In genomic region chr4:20248155-20248558, GRCh38 we compare ENCODE assay signal across 9 cellular contexts. TPM values are rescaled to one million over a fixed set of nuclear protein-coding genes. Genes with fewer than 3 reads are reported as not detected.
DNase-seq lines count a peak whose midpoint lies in the region; ATAC-seq, FAIRE-seq and TF ChIP-seq lines count a peak whose summit lies in the region.
"Had no signal": no experiment of that assay in that cellular context is flagged by ENCODE, and none has a peak within 500 bp of the region (broad histone marks: within the 10 kb centered on the region; RNA-seq: fewer than 3 reads in every experiment).

No MANE protein-coding gene starts in this region.

- H3K36me3 ChIP-seq in K562 (ENCODE audit: control insufficient read depth, insufficient read depth, low read length) (no peaks in the 10 kb centered on the region), liver (ENCODE audit: control insufficient read depth in 4 of 4, insufficient read depth in 3 of 4, low read depth in 1 of 4, low read length in 3 of 4) (no peaks in the 10 kb centered on the region)
- H3K36me3 ChIP-seq: gastrocnemius medialis had no signal

- peak; percentile 43 for ATAC-seq in GM21723 (IDR thresholded peaks at IDR 0.05; ENCODE audit: unreplicated experiment)
- peak; percentile 31; the same call in 1 of the 3 replicates for ATAC-seq in K562
- ATAC-seq in HG02610 (IDR thresholded peaks at IDR 0.05; ENCODE audit: unreplicated experiment): no peak
- no peak for ATAC-seq in GM18870 (IDR thresholded peaks at IDR 0.05; ENCODE audit: unreplicated experiment)
- no peak for ATAC-seq in HG02588 (IDR thresholded peaks at IDR 0.05; ENCODE audit: unreplicated experiment)

- no peak overlapping the region for H2AFZ ChIP-seq in K562 (ENCODE audit: low read depth, low read length)

- WGBS in K562 (ENCODE audit: insufficient coverage, low coverage, missing lambda C conversion rate): 0% methylated on average over 3 of the region's 3 CpGs
- WGBS in liver: 7% methylated on average over 3 of the region's 3 CpGs

- no TSS peak for BruUV-seq in K562 (replicated peaks; lab: Mats Ljungman, UMichigan)

- H3K27ac ChIP-seq in K562 (ENCODE audit: extremely low read depth, low read depth, low read length): no peak overlapping the region
- no peak overlapping the region for H3K27ac ChIP-seq in liver (ENCODE audit: low read depth in 1 of 2, low read length in 2 of 2)
- H3K27ac ChIP-seq: gastrocnemius medialis had no signal

- no peaks in the 10 kb centered on the region for H4K20me1 ChIP-seq in K562 (replicated peaks; ENCODE audit: control insufficient read depth, insufficient read depth, low read length)

- H3K9me3 ChIP-seq in K562 (replicated peaks; ENCODE audit: control insufficient read depth, insufficient read depth, low read depth, low read length) (no peaks in the 10 kb centered on the region), liver (ENCODE audit: control insufficient read depth in 4 of 4, low read length in 3 of 4) (no peaks in the 10 kb centered on the region)
- H3K9me3 ChIP-seq: gastrocnemius medialis had no signal

- no peaks in the 10 kb centered on the region for H3K79me2 ChIP-seq in K562 (ENCODE audit: control insufficient read depth, insufficient read depth, low read length)

- peaks cover 0 to 7% of the 10 kb centered on the region in 2 experiments; a peak in 2 of 5 replicates for H3K4me1 ChIP-seq in K562 (replicated peaks in 1 of 2; ENCODE audit: control insufficient read depth in 2 of 2, insufficient read depth in 2 of 2, low read length in 2 of 2)
- H3K4me1 ChIP-seq in liver (ENCODE audit: control insufficient read depth in 4 of 4, insufficient read depth in 4 of 4, low read length in 3 of 4): peaks cover 0 to 20% (median 13%) of the 10 kb centered on the region in 4 donors

- POLR2A ChIA-PET in K562 (lab: Yijun Ruan, JAX): no interaction called here

- CTCF ChIA-PET in K562 (lab: Yijun Ruan, JAX; ENCODE audit: low intra/inter-chr PET ratio): interaction anchor here (0.6 kb wide), 1 partner anchor 398 kb away, joined by 3 read pairs; no protein-coding TSS in a partner anchor

- H3K27me3 ChIP-seq in K562 (ENCODE audit: control insufficient read depth in 2 of 2, insufficient read depth in 2 of 2, low read length in 2 of 2) (peaks cover 0 to 7% of the 10 kb centered on the region in 2 experiments; a peak in 2 of 5 replicates), liver (ENCODE audit: control insufficient read depth in 4 of 4, insufficient read depth in 4 of 4, low read length in 3 of 4) (no peaks in the 10 kb centered on the region)

- in situ Hi-C loops in K562 (cut with MboI): no loop called here

- TF ChIP-seq RAD21 in K562 (CRISPR knock-in tag; conservative IDR thresholded peaks at IDR 0.05 in 1 of 2, IDR thresholded peaks at IDR 0.05 in 1 of 2) (no peak), liver (IDR thresholded peaks at IDR 0.05) (peak; percentile 74 to 76)

- no peak overlapping the region for H3K9ac ChIP-seq in K562 (ENCODE audit: insufficient read depth in 1 of 2, low read depth in 2 of 2, low read length in 2 of 2)
- no peak overlapping the region for H3K9ac ChIP-seq in liver (ENCODE audit: low read depth in 1 of 2, low read length in 2 of 2)

- TF ChIP-seq POLR2A in K562 (conservative IDR thresholded peaks at IDR 0.05): no peak

- H3K9me1 ChIP-seq in K562 (ENCODE audit: control insufficient read depth, insufficient read depth, low read length): no peaks in the 10 kb centered on the region

- H3K4me2 ChIP-seq in K562 (ENCODE audit: insufficient read depth, low read length): no peak overlapping the region

- TF ChIP-seq CTCF in AG09309 (IDR thresholded peaks at IDR 0.05; ENCODE audit: control insufficient read depth, insufficient read depth, low read depth, low read length, missing control alignments) (peak; percentile 66), K562 (IDR thresholded peaks at IDR 0.05 in 2 of 3, conservative IDR thresholded peaks at IDR 0.05 in 1 of 3; ENCODE audit: insufficient read depth in 2 of 3, low read depth in 1 of 3, low read length in 3 of 3) (peak in 2 of 3 experiments; percentile 34 to 46; a peak in 3 of 6 replicates), liver (IDR thresholded peaks at IDR 0.05; ENCODE audit: low read depth, low read length, missing input control) (peak; percentile 51)

- intact Hi-C loops in K562 (cut with micrococcal nuclease): loop anchor here (2.0 to 10.0 kb wide), 2 partner anchors 1023 to 1559 kb away; no protein-coding TSS in a partner anchor

- H3K4me3 ChIP-seq in AG09309 (ENCODE audit: control insufficient read depth, low read depth, low read length) (no peak overlapping the region), K562 (no peak overlapping the region), liver (ENCODE audit: low read depth in 1 of 3, low read length in 3 of 3) (no peak overlapping the region)
- H3K4me3 ChIP-seq: gastrocnemius medialis had no signal

- TF ChIP-seq EP300 in K562 (IDR thresholded peaks at IDR 0.05; ENCODE audit: low read length): no peak

- DNase-seq in AG09309 (ENCODE audit: low read depth) (peak; percentile 81), NCI-H345 (lab: John Stamatoyannopoulos, UW) (peak; percentile 45), K562 (ENCODE audit: extremely low read depth in 1 of 4, low spot score in 3 of 4) (peak in 1 of 4 experiments; percentile 9)
- DNase-seq: gastrocnemius medialis had no signal

- no peak for FAIRE-seq in K562 (lab: Jason Lieb, UNC)

TF ChIP-seq in K562, 482 proteins besides CTCF, POLR2A, EP300 and RAD21 (continues in another document):
- no peak for TF ChIP-seq BACH1 (tag; IDR thresholded peaks at IDR 0.05)
- no peak for TF ChIP-seq U2AF1 (optimal IDR thresholded peaks at IDR 0.05; ENCODE audit: low read depth, low read length)
- TF ChIP-seq ELK3 (CRISPR knock-in tag; IDR thresholded peaks at IDR 0.05): no peak

TF ChIP-seq in liver, 16 proteins besides CTCF, POLR2A, EP300 and RAD21:
- no peak for TF ChIP-seq JUND (IDR thresholded peaks at IDR 0.05)
- TF ChIP-seq TAF1 (conservative IDR thresholded peaks at IDR 0.05): no peak
- no peak for TF ChIP-seq HNF4A (conservative IDR thresholded peaks at IDR 0.05)
- TF ChIP-seq HNF4G (IDR thresholded peaks at IDR 0.05): no peak
- no peak for TF ChIP-seq FOXA1 (IDR thresholded peaks at IDR 0.05)
- no peak for TF ChIP-seq GABPA (IDR thresholded peaks at IDR 0.05 in 1 of 2, conservative IDR thresholded peaks at IDR 0.05 in 1 of 2)
- no peak for TF ChIP-seq NR2F2 (IDR thresholded peaks at IDR 0.05)
- TF ChIP-seq ATF3 (IDR thresholded peaks at IDR 0.05): no peak
- TF ChIP-seq MAX (IDR thresholded peaks at IDR 0.05): no peak

RNA-seq across cellular contexts. Expression of gene SLIT2, which starts 3.5 kb away (rescaled TPM):
- total RNA-seq in K562 (2011; cell fraction: chromatin; rRNA removed; ENCODE audit: low replicate concordance): 4.5 and 11.3 TPM in 2 replicates
- 1.8 and 3.9 TPM in 2 replicates for total RNA-seq in K562 (2011; cell fraction: nucleolus; rRNA removed)
- 4.2 and 4.5 TPM in 2 replicates for total RNA-seq in K562 (2011; cell fraction: nucleoplasm; rRNA removed)
- total RNA-seq in K562 (2014; rRNA removed) (1.9 and 4.0 TPM in 2 replicates), K562 (2014; rRNA removed; fragmentation: Illumina TruSeq; extraction: Trizol) (4.1 and 4.5 TPM in 2 replicates), K562 (2015; rRNA removed; fragmentation: Illumina TruSeq; extraction: Trizol) (4.3 and 5.3 TPM in 2 replicates), K562 (2021) (6.0 and 6.3 TPM in 2 replicates), liver (1 to 10 TPM; 1.8 to 2.3 TPM)
- polyA plus RNA-seq in K562 (2011; rRNA removed) (0.66 and 8.1 TPM in 2 replicates), K562 (2014; fragmentation: Illumina TruSeq; extraction: Trizol) (3.9 and 4.3 TPM in 2 replicates), K562 (2014; fragmentation: Nextera tagmentation; extraction: Ambion mirVana) (1 to 10 TPM; 1.8 to 2.8 TPM), K562 (2014; rRNA removed) (2.1 and 2.4 TPM in 2 replicates), liver (under 1 TPM; 0.44 to 0.64 TPM)
- polyA plus RNA-seq in K562 (2011; cell fraction: cytosol; rRNA removed): 0.50 and 3.4 TPM in 2 replicates
- 0.86 and 6.7 TPM in 2 replicates for polyA plus RNA-seq in K562 (2011; cell fraction: nucleus; rRNA removed)
- polyA plus RNA-seq in K562 (2012): 0.35 and 1.7 TPM in 2 replicates
- 2.5 and 23.4 TPM in 2 replicates for polyA minus RNA-seq in K562 (2011; rRNA and poly(A)+ RNA removed)
- 0.82 and 7.0 TPM in 2 replicates for polyA minus RNA-seq in K562 (2011; cell fraction: cytosol; rRNA and poly(A)+ RNA removed)
- polyA minus RNA-seq in K562 (2011; cell fraction: nucleus; rRNA and poly(A)+ RNA removed): 4.1 and 13.7 TPM in 2 replicates

Comparison
In these comparisons a context has a peak if more than half of its experiments do, and no peak if none do; other contexts are left out.
1. ATAC-seq: peak in GM21723 (single experiment) and K562 (single experiment); none in HG02610 (single experiment), GM18870 (single experiment) and HG02588 (single experiment).
2. Peak in every context shown above with its lines, with median percentiles within 50 percentile points of each other: CTCF ChIP-seq.